8 cellular contexts compared by ENCODE assay signal in genomic region chr15:48084759-48085420, GRCh38. TPM values are rescaled to one million over a fixed set of nuclear protein-coding genes. Genes with fewer than 3 reads are reported as not detected.
DNase-seq lines count a peak whose midpoint lies in the region; ATAC-seq and TF ChIP-seq lines count a peak whose summit lies in the region.

No MANE protein-coding gene starts in this region.

- in situ Hi-C loops in brain microvascular endothelial cell (cut with HindIII; ENCODE audit: low pct_ligation_motif_present, low sequenced_read_pairs): no loop called here

- no peaks in the 10 kb centered on the region for H3K79me2 ChIP-seq in osteoblast (ENCODE audit: insufficient read depth, low read length)

- no peak overlapping the region for H3K4me2 ChIP-seq in osteoblast (ENCODE audit: insufficient read depth, low read length)

- TF ChIP-seq CTCF in brain microvascular endothelial cell (IDR thresholded peaks at IDR 0.05; ENCODE audit: low read depth, low read length, missing control alignments) (peak; percentile 80), osteoblast (IDR thresholded peaks at IDR 0.05; ENCODE audit: extremely low read depth, low read depth, low read length) (peak; percentile 42)

- peaks cover 10% of the 10 kb centered on the region for H3K4me1 ChIP-seq in osteoblast (ENCODE audit: insufficient read depth, low read length)

- H3K4me3 ChIP-seq in brain microvascular endothelial cell (ENCODE audit: low read depth, low read length): no peak overlapping the region
- no peak overlapping the region for H3K4me3 ChIP-seq in osteoblast (ENCODE audit: insufficient read depth, low read length)

- ATAC-seq in GM18520 (IDR thresholded peaks at IDR 0.05; ENCODE audit: unreplicated experiment): no peak

- no peak overlapping the region for H2AFZ ChIP-seq in osteoblast (ENCODE audit: low read length)

- H3K9me3 ChIP-seq in osteoblast (ENCODE audit: low read depth, low read length): no peaks in the 10 kb centered on the region

- H3K36me3 ChIP-seq in brain microvascular endothelial cell (replicated peaks) (no peaks in the 10 kb centered on the region), osteoblast (ENCODE audit: insufficient read depth, low read length) (no peaks in the 10 kb centered on the region)

- DNase-seq in SKM-1 (lab: John Stamatoyannopoulos, UW; ENCODE audit: unreplicated experiment): peak; percentile 1
- no peak for DNase-seq in SKM-1 treated with dmso at 0.1 percent for 144 hours (lab: John Stamatoyannopoulos, UW; ENCODE audit: unreplicated experiment)
- peak; percentile 41 for DNase-seq in NCI-H1105 treated with DMSO at 0.1 percent for 48 hours (lab: John Stamatoyannopoulos, UW)
- peak; percentile 65 for DNase-seq in brain microvascular endothelial cell
- DNase-seq in osteoblast (ENCODE audit: insufficient read length, low spot score, missing footprints): no peak
- no peak for DNase-seq in stimulated activated CD4-positive, alpha-beta T cell treated with anti-CD3 and anti-CD28 coated beads, Interleukin-15, amount 100 ng/mL, for 24 hours
- DNase-seq in activated CD4-positive, CD25-positive, alpha-beta regulatory T cell (lab: John Stamatoyannopoulos, UW): no peak

- H4K20me1 ChIP-seq in osteoblast (ENCODE audit: insufficient read depth, low read length): no peaks in the 10 kb centered on the region

- H3K27me3 ChIP-seq in brain microvascular endothelial cell (replicated peaks) (no peaks in the 10 kb centered on the region), osteoblast (ENCODE audit: insufficient read depth, low read length) (peaks cover 3% of the 10 kb centered on the region)

- H3K27ac ChIP-seq in brain microvascular endothelial cell (no peak overlapping the region), osteoblast (ENCODE audit: low read depth, low read length) (no peak overlapping the region)

RNA-seq across cellular contexts. Expression of gene SLC24A5, which starts 35.9 kb away (rescaled TPM):
- total RNA-seq in osteoblast: not detected in 2 replicates

Comparison
In these comparisons a context has a peak if more than half of its experiments do, and no peak if none do; other contexts are left out.
1. DNase-seq: peak in SKM-1 (single experiment), NCI-H1105 treated with DMSO at 0.1 percent for 48 hours (single experiment) and brain microvascular endothelial cell (single experiment); none in SKM-1 treated with dmso at 0.1 percent for 144 hours (single experiment), osteoblast (single experiment), stimulated activated CD4-positive, alpha-beta T cell treated with anti-CD3 and anti-CD28 coated beads, Interleukin-15, amount 100 ng/mL, for 24 hours (single experiment) and activated CD4-positive, CD25-positive, alpha-beta regulatory T cell (0 of 4).